25 cellular contexts compared by ENCODE assay signal in genomic region chr1:215594640-215595039, GRCh38. TPM values are rescaled to one million over a fixed set of nuclear protein-coding genes. Genes with fewer than 3 reads are reported as not detected.
DNase-seq lines count a peak whose midpoint lies in the region; ATAC-seq and TF ChIP-seq lines count a peak whose summit lies in the region.
"Had no signal": no experiment of that assay in that cellular context is flagged by ENCODE, and none has a peak within 500 bp of the region (broad histone marks: within the 10 kb centered on the region; RNA-seq: fewer than 3 reads in every experiment).

No MANE protein-coding gene starts in this region.

- TF ChIP-seq CTCF in progenitor cell of endocrine pancreas (IDR thresholded peaks at IDR 0.05; ENCODE audit: unreplicated experiment) (no peak), Caco-2 (IDR thresholded peaks at IDR 0.05; ENCODE audit: insufficient read depth in 1 of 2, low read depth in 1 of 2, low read length in 1 of 2, severe bottlenecking in 1 of 2, unreplicated experiment in 1 of 2) (no peak)

- DNase-seq in NCI-H82 (lab: John Stamatoyannopoulos, UW) (peak; percentile 38), NCI-H82 treated with DMSO at 0.1 percent for 48 hours (lab: John Stamatoyannopoulos, UW; ENCODE audit: unreplicated experiment) (no peak), astrocyte of the hippocampus (ENCODE audit: low read depth, low spot score) (peak; percentile 27), fibroblast of peridontal ligament (ENCODE audit: extremely low read depth) (peak; percentile 69), SW480 (ENCODE audit: low spot score) (no peak), progenitor cell of endocrine pancreas (ENCODE audit: low spot score, unreplicated experiment) (no peak), Caco-2 (no peak)
- DNase-seq: activated CD4-positive, alpha-beta T cell treated with anti-CD3 and anti-CD28 coated beads, Interleukin-2, amount 50 U/mL, for 4 hours; anterior cingulate cortex; DMS79; MM.1S; mucosa of descending colon; NCI-H1436 treated with DMSO at 0.1 percent for 48 hours; NCI-H2171 treated with DMSO at 0.1 percent for 48 hours; NCI-H526; posterior cingulate gyrus; sigmoid colon; T-helper 9 cell; tibial artery had no signal

- no peaks in the 10 kb centered on the region for H3K27me3 Mint-ChIP-seq in activated T-helper 17 cell treated with anti-CD3 and anti-CD28 coated beads, Interleukin-2, amount 50 U/mL, for 72 hours
- H3K27me3 Mint-ChIP-seq in progenitor cell of endocrine pancreas (no peaks in the 10 kb centered on the region), Caco-2 (ENCODE audit: insufficient read depth, unreplicated experiment) (no peaks in the 10 kb centered on the region)
- H3K27me3 Mint-ChIP-seq: activated naive CD4-positive, alpha-beta T cell treated with anti-CD3 and anti-CD28 coated beads, Interleukin-2, amount 50 U/mL, for 24 hours; stimulated activated naive CD8-positive, alpha-beta T cell treated with anti-CD3 and anti-CD28 coated beads, Interleukin-15, Interleukin-2, amounts not matched to agents 100 ng/mL and 50 ng/mL, for 24 hours had no signal

- H3K4me1 ChIP-seq in Caco-2, result peaks cover 23% of the 10 kb centered on the region

- H3K27me3 ChIP-seq in Caco-2 (replicated peaks; ENCODE audit: control insufficient read depth, insufficient read depth, low read length), result no peaks in the 10 kb centered on the region
- H3K27me3 ChIP-seq: sigmoid colon, tibial artery had no signal

- ATAC-seq in activated T-helper 17 cell treated with anti-CD3 and anti-CD28 coated beads, Interleukin-2, amount 50 U/mL, for 72 hours (replicated peaks), result no peak
- ATAC-seq: mucosa of descending colon, WTC11 had no signal

- POLR2A ChIA-PET in Caco-2 (lab: Charles Lee), result no interaction called here

- H3K27ac Mint-ChIP-seq in activated T-helper 17 cell treated with anti-CD3 and anti-CD28 coated beads, Interleukin-2, amount 50 U/mL, for 72 hours, result no peak overlapping the region
- no peak overlapping the region for H3K27ac Mint-ChIP-seq in progenitor cell of endocrine pancreas
- no peak overlapping the region for H3K27ac Mint-ChIP-seq in Caco-2 (ENCODE audit: unreplicated experiment)
- H3K27ac Mint-ChIP-seq: activated naive CD4-positive, alpha-beta T cell treated with anti-CD3 and anti-CD28 coated beads, Interleukin-2, amount 50 U/mL, for 24 hours; activated T-helper 1 cell treated with anti-CD3 and anti-CD28 coated beads, Interleukin-12 subunit alpha, Interleukin-12 subunit beta, Interleukin-2, Interleukin-4 antibody, amounts not matched to agents 30 ng/mL and 10 ng/mL and 1 ng/mL, durations not matched to agents 14 hours and 24 hours and 36 hours; stimulated activated naive CD8-positive, alpha-beta T cell treated with anti-CD3 and anti-CD28 coated beads, Interleukin-15, Interleukin-2, amounts not matched to agents 100 ng/mL and 50 ng/mL, for 24 hours; WTC11 had no signal

- BruUV-seq in Caco-2 (replicated peaks; lab: Mats Ljungman, UMichigan), result no TSS peak

- H3K36me3 Mint-ChIP-seq in activated T-helper 17 cell treated with anti-CD3 and anti-CD28 coated beads, Interleukin-2, amount 50 U/mL, for 72 hours (ENCODE audit: low read depth), result no peaks in the 10 kb centered on the region
- H3K36me3 Mint-ChIP-seq in progenitor cell of endocrine pancreas (ENCODE audit: insufficient read depth), result peaks cover 52% of the 10 kb centered on the region
- H3K36me3 Mint-ChIP-seq in Caco-2 (ENCODE audit: insufficient read depth, unreplicated experiment), result peaks cover 38% of the 10 kb centered on the region

- intact Hi-C loops in Caco-2 (cut with micrococcal nuclease; ENCODE audit: unreplicated experiment), result no loop called here

- no peaks in the 10 kb centered on the region for H3K36me3 ChIP-seq in Caco-2 (ENCODE audit: control insufficient read depth, insufficient read depth, low read length)

- CTCF ChIA-PET in Caco-2 (lab: Charles Lee), result no interaction called here

- H3K4me3 ChIP-seq in Caco-2 (ENCODE audit: low read depth, low read length), result no peak overlapping the region
- H3K4me3 ChIP-seq: mucosa of descending colon, sigmoid colon, tibial artery had no signal

- H3K9me3 ChIP-seq in Caco-2, result no peaks in the 10 kb centered on the region
- H3K9me3 ChIP-seq: mucosa of descending colon, sigmoid colon, tibial artery had no signal

- no peak overlapping the region for H3K4me3 Mint-ChIP-seq in activated T-helper 17 cell treated with anti-CD3 and anti-CD28 coated beads, Interleukin-2, amount 50 U/mL, for 72 hours
- H3K4me3 Mint-ChIP-seq in progenitor cell of endocrine pancreas (ENCODE audit: low read depth), result no peak overlapping the region
- no peak overlapping the region for H3K4me3 Mint-ChIP-seq in Caco-2 (ENCODE audit: unreplicated experiment)
- H3K4me3 Mint-ChIP-seq: activated naive CD4-positive, alpha-beta T cell treated with anti-CD3 and anti-CD28 coated beads, Interleukin-2, amount 50 U/mL, for 24 hours; activated T-helper 1 cell treated with anti-CD3 and anti-CD28 coated beads, Interleukin-12 subunit alpha, Interleukin-12 subunit beta, Interleukin-2, Interleukin-4 antibody, amounts not matched to agents 30 ng/mL and 10 ng/mL and 1 ng/mL, durations not matched to agents 14 hours and 24 hours and 36 hours; neural crest cell; stimulated activated naive CD8-positive, alpha-beta T cell treated with anti-CD3 and anti-CD28 coated beads, Interleukin-15, Interleukin-2, amounts not matched to agents 100 ng/mL and 50 ng/mL, for 24 hours; WTC11 had no signal

- no peaks in the 10 kb centered on the region for H3K4me1 Mint-ChIP-seq in activated T-helper 17 cell treated with anti-CD3 and anti-CD28 coated beads, Interleukin-2, amount 50 U/mL, for 72 hours
- peaks cover 10% of the 10 kb centered on the region for H3K4me1 Mint-ChIP-seq in progenitor cell of endocrine pancreas (ENCODE audit: low read depth)
- H3K4me1 Mint-ChIP-seq in Caco-2 (ENCODE audit: low read depth, unreplicated experiment), result peaks cover 39% of the 10 kb centered on the region
- H3K4me1 Mint-ChIP-seq: activated naive CD4-positive, alpha-beta T cell treated with anti-CD3 and anti-CD28 coated beads, Interleukin-2, amount 50 U/mL, for 24 hours had no signal

- peaks cover 3% of the 10 kb centered on the region for H3K9me3 Mint-ChIP-seq in activated T-helper 17 cell treated with anti-CD3 and anti-CD28 coated beads, Interleukin-2, amount 50 U/mL, for 72 hours
- no peaks in the 10 kb centered on the region for H3K9me3 Mint-ChIP-seq in progenitor cell of endocrine pancreas (ENCODE audit: low read depth)
- H3K9me3 Mint-ChIP-seq in Caco-2 (ENCODE audit: unreplicated experiment), result peaks cover 10% of the 10 kb centered on the region
- H3K9me3 Mint-ChIP-seq: activated T-helper 1 cell treated with anti-CD3 and anti-CD28 coated beads, Interleukin-12 subunit alpha, Interleukin-12 subunit beta, Interleukin-2, Interleukin-4 antibody, amounts not matched to agents 30 ng/mL and 10 ng/mL and 1 ng/mL, durations not matched to agents 14 hours and 24 hours and 36 hours; neural crest cell; WTC11 had no signal

RNA-seq across cellular contexts. Expression of gene KCTD3, which starts 27.5 kb away (rescaled TPM):
- 1 to 10 TPM in 1 of 2 donors, under 1 TPM in 1; 0.74 to 2.5 TPM for total RNA-seq in activated T-helper 17 cell treated with anti-CD3 and anti-CD28 coated beads, Interleukin-2, amount 50 U/mL, for 72 hours
- total RNA-seq in progenitor cell of endocrine pancreas (70.5 and 73.5 TPM in 2 replicates), Caco-2 (2022) (49.4 and 50.7 TPM in 2 replicates)

Comparison
In these comparisons a context has a peak if more than half of its experiments do, and no peak if none do; other contexts are left out.
1. DNase-seq: peak in NCI-H82 (single experiment), astrocyte of the hippocampus (single experiment) and fibroblast of peridontal ligament (single experiment); none in NCI-H82 treated with DMSO at 0.1 percent for 48 hours (single experiment), SW480 (single experiment), progenitor cell of endocrine pancreas (single experiment) and Caco-2 (0 of 2).
2. RNA of gene KCTD3, which starts 27.5 kb away (total RNA-seq): 70.5 to 73.5 TPM in progenitor cell of endocrine pancreas and 49.4 to 50.7 TPM in Caco-2; 0.74 to 2.5 TPM in activated T-helper 17 cell treated with anti-CD3 and anti-CD28 coated beads, Interleukin-2, amount 50 U/mL, for 72 hours; every median in the first group is over 10 times any median in the second.